In genomic region chr16:54897930-54898329, GRCh38 we compare ENCODE assay signal across 23 cellular contexts. TPM values are rescaled to one million over a fixed set of nuclear protein-coding genes. Genes with fewer than 3 reads are reported as not detected.
"Had no signal": no experiment of that assay in that cellular context is flagged by ENCODE, and none has a peak within 500 bp of the region (broad histone marks: within the 10 kb centered on the region; RNA-seq: fewer than 3 reads in every experiment).

No MANE protein-coding gene starts in this region.

- H3K9me3 ChIP-seq: SJSA1 had no signal

- H3K4me1 ChIP-seq: SJSA1 had no signal

- H3K27me3 ChIP-seq: MG63, SJSA1 had no signal

- H3K4me3 ChIP-seq: MG63, SJSA1, SK-N-MC had no signal

- H3K36me3 ChIP-seq: MG63, SJSA1 had no signal

- H3K27ac ChIP-seq: SJSA1, SK-N-MC had no signal

- ATAC-seq: HepG2, Panc1, PC-3, Right ventricle myocardium inferior had no signal

- DNase-seq: IMR-90, Karpas-422, KG1, MG63, NCI-H1048, NCI-H1105, NCI-H1417, NCI-H1436 treated with DMSO at 0.1 percent for 48 hours, NCI-H1694, NCI-H187 treated with DMSO at 0.1 percent for 48 hours, NCI-H2029 treated with DMSO at 0.1 percent for 48 hours, NCI-H2171 treated with DMSO at 0.1 percent for 48 hours, NCI-H345, NCI-H446 treated with DMSO at 0.1 percent for 48 hours, NCI-H510A treated with DMSO at 0.1 percent for 48 hours, NCI-H526, PC-3, SIG-M5 had no signal

RNA-seq across cellular contexts. Expression of gene IRX5, which starts 32.7 kb away (rescaled TPM):
- total RNA-seq: HepG2, IMR-90 had no signal
